ENCODE assay signal across 2 cellular contexts in genomic region chrX:40148189-40148438, GRCh38.
TF ChIP-seq lines count a peak whose summit lies in the region.

No MANE protein-coding gene starts in this region.

TF ChIP-seq in HEK293, 187 proteins besides CTCF, POLR2A, EP300 and RAD21:
- TF ChIP-seq KLF1 (tag by site-specific recombination; IDR thresholded peaks at IDR 0.05) = peak; percentile 49; the same call in 1 of the 2 replicates
- TF ChIP-seq ZNF473 (tag by site-specific recombination; IDR thresholded peaks at IDR 0.05) = no peak
- peak; percentile 70 for TF ChIP-seq ZFHX2 (tag by site-specific recombination; conservative IDR thresholded peaks at IDR 0.05)
- TF ChIP-seq EGR2 (tag by site-specific recombination; IDR thresholded peaks at IDR 0.05; ENCODE audit: low read depth) = peak; percentile 57
- peak; percentile 92; the same call in 1 of the 2 replicates for TF ChIP-seq ZNF341 (tag by site-specific recombination; IDR thresholded peaks at IDR 0.05; ENCODE audit: low read depth)
- no peak for TF ChIP-seq ZNF394 (tag by site-specific recombination; IDR thresholded peaks at IDR 0.05; ENCODE audit: borderline replicate concordance)

TF ChIP-seq in K562, 482 proteins besides CTCF, POLR2A, EP300 and RAD21:
- TF ChIP-seq EGR1 (conservative IDR thresholded peaks at IDR 0.05) (peak; percentile 42), FOXK2 (conservative IDR thresholded peaks at IDR 0.05 in 1 of 2, IDR thresholded peaks at IDR 0.05 in 1 of 2; ENCODE audit: low read depth in 2 of 2) (no peak), KLF10 (CRISPR knock-in tag; IDR thresholded peaks at IDR 0.05) (no peak), CHD1 (IDR thresholded peaks at IDR 0.05; ENCODE audit: low read length) (peak; percentile 24), HNRNPL (IDR thresholded peaks at IDR 0.05; ENCODE audit: low read depth, low read length) (no peak), PREB (CRISPR knock-in tag; IDR thresholded peaks at IDR 0.05) (no peak), ILK (tag; IDR thresholded peaks at IDR 0.05; ENCODE audit: borderline replicate concordance, low read depth) (no peak), MEF2A (IDR thresholded peaks at IDR 0.05; ENCODE audit: control insufficient read depth, low read depth, low read length) (no peak), AFF4 (CRISPR knock-in tag; IDR thresholded peaks at IDR 0.05) (0 out of 2 replicates have a peak, but pooled peaks have one; percentile 29), CREM (IDR thresholded peaks at IDR 0.05; ENCODE audit: low read depth) (no peak), PML (IDR thresholded peaks at IDR 0.05; ENCODE audit: low read length) (no peak), ZNF511 (CRISPR knock-in tag; IDR thresholded peaks at IDR 0.05) (no peak)
